In genomic region chr12:71626098-71626497, GRCh38 we compare ENCODE assay signal across 11 cellular contexts. TPM values are rescaled to one million over a fixed set of nuclear protein-coding genes. Genes with fewer than 3 reads are reported as not detected.
A peak's percentile ranks its signal among the peaks of the same experiment; 100 is the strongest.
DNase-seq lines count a peak whose midpoint lies in the region; ATAC-seq and TF ChIP-seq lines count a peak whose summit lies in the region.
"Had no signal": no experiment of that assay in that cellular context is flagged by ENCODE, and none has a peak within 500 bp of the region (broad histone marks: within the 10 kb centered on the region; RNA-seq: fewer than 3 reads in every experiment).

No MANE protein-coding gene starts in this region.

- H3K36me3 Mint-ChIP-seq in activated T-helper 1 cell treated with anti-CD3 and anti-CD28 coated beads, Interleukin-12 subunit alpha, Interleukin-12 subunit beta, Interleukin-2, Interleukin-4 antibody, amounts not matched to agents 30 ng/mL and 10 ng/mL and 1 ng/mL, durations not matched to agents 14 hours and 24 hours and 36 hours (ENCODE audit: low read depth): peaks cover 58% of the 10 kb centered on the region
- peaks cover 41% of the 10 kb centered on the region for H3K36me3 Mint-ChIP-seq in neural progenitor cell

- peak overlapping the region; percentile 46 for H3K4me3 Mint-ChIP-seq in activated T-helper 1 cell treated with anti-CD3 and anti-CD28 coated beads, Interleukin-12 subunit alpha, Interleukin-12 subunit beta, Interleukin-2, Interleukin-4 antibody, amounts not matched to agents 30 ng/mL and 10 ng/mL and 1 ng/mL, durations not matched to agents 14 hours and 24 hours and 36 hours
- no peak overlapping the region for H3K4me3 Mint-ChIP-seq in neural progenitor cell

- H3K27ac Mint-ChIP-seq in activated T-helper 1 cell treated with anti-CD3 and anti-CD28 coated beads, Interleukin-12 subunit alpha, Interleukin-12 subunit beta, Interleukin-2, Interleukin-4 antibody, amounts not matched to agents 30 ng/mL and 10 ng/mL and 1 ng/mL, durations not matched to agents 14 hours and 24 hours and 36 hours: peak overlapping the region; percentile 68
- no peak overlapping the region for H3K27ac Mint-ChIP-seq in neural progenitor cell

- 0 out of 2 replicates have a peak overlapping the region, but pooled peaks have one; percentile 37 for H3K27ac ChIP-seq in 22Rv1
- no peak overlapping the region for H3K27ac ChIP-seq in neural progenitor cell

- no peaks in the 10 kb centered on the region for H4K20me1 ChIP-seq in neural progenitor cell (ENCODE audit: low read depth)

- H2AFZ ChIP-seq in neural progenitor cell (replicated peaks): no peak overlapping the region

- no peaks in the 10 kb centered on the region for H3K27me3 Mint-ChIP-seq in activated T-helper 1 cell treated with anti-CD3 and anti-CD28 coated beads, Interleukin-12 subunit alpha, Interleukin-12 subunit beta, Interleukin-2, Interleukin-4 antibody, amounts not matched to agents 30 ng/mL and 10 ng/mL and 1 ng/mL, durations not matched to agents 14 hours and 24 hours and 36 hours (ENCODE audit: insufficient read depth)
- no peaks in the 10 kb centered on the region for H3K27me3 Mint-ChIP-seq in neural progenitor cell (ENCODE audit: insufficient read depth, low read depth)

- ATAC-seq in GM18511 (IDR thresholded peaks at IDR 0.05; ENCODE audit: unreplicated experiment) (peak; percentile 68), HG03135 (IDR thresholded peaks at IDR 0.05; ENCODE audit: unreplicated experiment) (peak; percentile 76)

- H3F3A ChIP-seq in neural progenitor cell (ENCODE audit: low read depth): no peaks in the 10 kb centered on the region

- no peaks in the 10 kb centered on the region for H3K9me3 ChIP-seq in neural progenitor cell (ENCODE audit: low read depth)

- TF ChIP-seq CTCF in 22Rv1 (IDR thresholded peaks at IDR 0.05): no peak
- TF ChIP-seq CTCF in neural progenitor cell (IDR thresholded peaks at IDR 0.05): no peak

- no peaks in the 10 kb centered on the region for H3K27me3 ChIP-seq in neural progenitor cell

- no peaks in the 10 kb centered on the region for H3K4me1 ChIP-seq in neural progenitor cell

- H3K4me1 Mint-ChIP-seq in activated T-helper 1 cell treated with anti-CD3 and anti-CD28 coated beads, Interleukin-12 subunit alpha, Interleukin-12 subunit beta, Interleukin-2, Interleukin-4 antibody, amounts not matched to agents 30 ng/mL and 10 ng/mL and 1 ng/mL, durations not matched to agents 14 hours and 24 hours and 36 hours (ENCODE audit: low read depth): peaks cover 21% of the 10 kb centered on the region
- H3K4me1 Mint-ChIP-seq in neural progenitor cell: no peaks in the 10 kb centered on the region

- H3K4me3 ChIP-seq in neural progenitor cell: no peak overlapping the region

- peaks cover 43% of the 10 kb centered on the region for H3K36me3 ChIP-seq in neural progenitor cell

- intact Hi-C loops in activated T-helper 1 cell treated with anti-CD3 and anti-CD28 coated beads, Interleukin-12 subunit alpha, Interleukin-12 subunit beta, Interleukin-2, Interleukin-4 antibody, amounts not matched to agents 30 ng/mL and 10 ng/mL and 1 ng/mL, durations not matched to agents 14 hours and 24 hours and 36 hours (cut with micrococcal nuclease): loop anchor here (1.0 kb wide), 1 partner anchor 10 kb away; no protein-coding TSS in a partner anchor

- H3K9ac ChIP-seq in neural progenitor cell: no peak overlapping the region

- no peaks in the 10 kb centered on the region for H3K79me2 ChIP-seq in neural progenitor cell (ENCODE audit: low read depth)

- no peak overlapping the region for H3K4me2 ChIP-seq in neural progenitor cell

- DNase-seq in activated T-helper 1 cell treated with anti-CD3 and anti-CD28 coated beads, Interleukin-12 subunit alpha, Interleukin-12 subunit beta, Interleukin-2, Interleukin-4 antibody, amounts not matched to agents 30 ng/mL and 10 ng/mL and 1 ng/mL, durations not matched to agents 14 hours and 24 hours and 36 hours (ENCODE audit: low spot score): no peak
- DNase-seq in kidney tubule cell (ENCODE audit: low spot score) (no peak), HCEC 1CT (no peak), NCI-H187 (lab: John Stamatoyannopoulos, UW) (no peak), neural progenitor cell (ENCODE audit: low spot score) (no peak)
- DNase-seq: activated CD4-positive, CD25-positive, alpha-beta regulatory T cell treated with anti-CD3 and anti-CD28 coated beads, Interleukin-2, amount 50 U/mL, for 72 hours; DMS 273 treated with DMSO at 0.1 percent for 48 hours; effector CD8-positive, alpha-beta T cell had no signal

- H3K9me3 Mint-ChIP-seq in activated T-helper 1 cell treated with anti-CD3 and anti-CD28 coated beads, Interleukin-12 subunit alpha, Interleukin-12 subunit beta, Interleukin-2, Interleukin-4 antibody, amounts not matched to agents 30 ng/mL and 10 ng/mL and 1 ng/mL, durations not matched to agents 14 hours and 24 hours and 36 hours: no peaks in the 10 kb centered on the region
- no peaks in the 10 kb centered on the region for H3K9me3 Mint-ChIP-seq in neural progenitor cell

RNA-seq across cellular contexts. Expression of gene ZFC3H1, which starts 37.5 kb away (rescaled TPM):
- 57.7 and 58.6 TPM in 2 replicates for total RNA-seq in activated T-helper 1 cell treated with anti-CD3 and anti-CD28 coated beads, Interleukin-12 subunit alpha, Interleukin-12 subunit beta, Interleukin-2, Interleukin-4 antibody, amounts not matched to agents 30 ng/mL and 10 ng/mL and 1 ng/mL, durations not matched to agents 14 hours and 24 hours and 36 hours
- total RNA-seq in neural progenitor cell (ENCODE audit: low replicate concordance): 22.8 and 37.9 TPM in 2 replicates

RNA-seq across cellular contexts. Expression of gene THAP2, which starts 38.0 kb away (rescaled TPM):
- 5.7 and 5.9 TPM in 2 replicates for total RNA-seq in activated T-helper 1 cell treated with anti-CD3 and anti-CD28 coated beads, Interleukin-12 subunit alpha, Interleukin-12 subunit beta, Interleukin-2, Interleukin-4 antibody, amounts not matched to agents 30 ng/mL and 10 ng/mL and 1 ng/mL, durations not matched to agents 14 hours and 24 hours and 36 hours
- total RNA-seq in neural progenitor cell (ENCODE audit: low replicate concordance): 15.9 and 37.3 TPM in 2 replicates

RNA-seq across cellular contexts. Expression of gene TMEM19, which starts 59.8 kb away (rescaled TPM):
- 10.6 and 11.3 TPM in 2 replicates for total RNA-seq in activated T-helper 1 cell treated with anti-CD3 and anti-CD28 coated beads, Interleukin-12 subunit alpha, Interleukin-12 subunit beta, Interleukin-2, Interleukin-4 antibody, amounts not matched to agents 30 ng/mL and 10 ng/mL and 1 ng/mL, durations not matched to agents 14 hours and 24 hours and 36 hours
- 9.3 and 11.0 TPM in 2 replicates for total RNA-seq in neural progenitor cell (ENCODE audit: low replicate concordance)
